ENCODE assay signal across 1 cellular context in genomic region chr1:8011923-8012858, GRCh38.
TF ChIP-seq lines count a peak whose summit lies in the region.

No MANE protein-coding gene starts in this region.

TF ChIP-seq in HepG2, 621 proteins besides CTCF, POLR2A, EP300 and RAD21 (continues in another document):
- TF ChIP-seq RBM22 (optimal IDR thresholded peaks at IDR 0.05; ENCODE audit: low read length) (peak; percentile 100), MTA1 (CRISPR knock-in tag; IDR thresholded peaks at IDR 0.05; ENCODE audit: borderline replicate concordance) (no peak), ELK4 (CRISPR knock-in tag; IDR thresholded peaks at IDR 0.05; ENCODE audit: borderline replicate concordance) (no peak), ZNF160 (CRISPR knock-in tag; IDR thresholded peaks at IDR 0.05) (no peak), THAP9 (CRISPR knock-in tag; IDR thresholded peaks at IDR 0.05; ENCODE audit: borderline replicate concordance) (no peak), ZC3H13 (CRISPR knock-in tag; IDR thresholded peaks at IDR 0.05) (peak; percentile 87; the same call in 1 of the 2 replicates), DBP (CRISPR knock-in tag; IDR thresholded peaks at IDR 0.05; ENCODE audit: not compliant biosample characterization) (no peak), ZBTB40 (IDR thresholded peaks at IDR 0.05) (no peak), ZBTB40 (CRISPR knock-in tag; IDR thresholded peaks at IDR 0.05) (no peak), SRSF4 (IDR thresholded peaks at IDR 0.05; ENCODE audit: low read depth, low read length, poor library complexity, severe bottlenecking) (peak; percentile 38), GATAD2A (CRISPR knock-in tag; IDR thresholded peaks at IDR 0.05) (no peak), ZNF484 (CRISPR knock-in tag; IDR thresholded peaks at IDR 0.05; ENCODE audit: borderline replicate concordance, low read depth) (no peak), ZNF589 (CRISPR knock-in tag; conservative IDR thresholded peaks at IDR 0.05) (no peak), TCF7L2 (IDR thresholded peaks at IDR 0.05; ENCODE audit: low read depth, low read length) (no peak), ZNF460 (CRISPR knock-in tag; IDR thresholded peaks at IDR 0.05; ENCODE audit: borderline replicate concordance) (no peak), TAF15 (IDR thresholded peaks at IDR 0.05; ENCODE audit: low read depth, low read length, poor library complexity, severe bottlenecking) (no peak), TRAFD1 (CRISPR knock-in tag; IDR thresholded peaks at IDR 0.05; ENCODE audit: borderline replicate concordance) (no peak), KLF6 (CRISPR knock-in tag; IDR thresholded peaks at IDR 0.05) (0 out of 2 replicates have a peak, but pooled peaks have one; percentile 17), BORCS8-MEF2B (CRISPR knock-in tag; IDR thresholded peaks at IDR 0.05) (no peak), ZNF205 (CRISPR knock-in tag; IDR thresholded peaks at IDR 0.05) (no peak), CBFB (CRISPR knock-in tag; IDR thresholded peaks at IDR 0.05) (no peak), DNMT3B (CRISPR knock-in tag; conservative IDR thresholded peaks at IDR 0.05) (no peak), ATF7 (IDR thresholded peaks at IDR 0.05) (no peak), ATF7 (CRISPR knock-in tag; IDR thresholded peaks at IDR 0.05) (no peak), RFXANK (CRISPR knock-in tag; IDR thresholded peaks at IDR 0.05) (no peak), IRF2 (CRISPR knock-in tag; IDR thresholded peaks at IDR 0.05) (peak; percentile 32; the same call in 1 of the 2 replicates), ZNF549 (CRISPR knock-in tag; IDR thresholded peaks at IDR 0.05) (no peak), SNAPC2 (CRISPR knock-in tag; IDR thresholded peaks at IDR 0.05) (no peak), MXD4 (CRISPR knock-in tag; IDR thresholded peaks at IDR 0.05) (no peak), ZSCAN20 (CRISPR knock-in tag; IDR thresholded peaks at IDR 0.05; ENCODE audit: borderline replicate concordance) (no peak), NCOA5 (CRISPR knock-in tag; IDR thresholded peaks at IDR 0.05) (peak; percentile 70; the same call in 1 of the 2 replicates), CC2D1A (CRISPR knock-in tag; IDR thresholded peaks at IDR 0.05) (no peak), KLF16 (CRISPR knock-in tag; IDR thresholded peaks at IDR 0.05) (no peak), RBFOX2 (IDR thresholded peaks at IDR 0.05; ENCODE audit: low read depth, low read length) (peak; percentile 73), CHD2 (IDR thresholded peaks at IDR 0.05; ENCODE audit: low read depth, low read length) (no peak), KAT8 (CRISPR knock-in tag; IDR thresholded peaks at IDR 0.05) (no peak), ELF4 (CRISPR knock-in tag; IDR thresholded peaks at IDR 0.05; ENCODE audit: borderline replicate concordance) (no peak), GMEB1 (CRISPR knock-in tag; IDR thresholded peaks at IDR 0.05; ENCODE audit: borderline replicate concordance) (no peak), ZNF841 (CRISPR knock-in tag; IDR thresholded peaks at IDR 0.05; ENCODE audit: borderline replicate concordance) (no peak), AGO1 (IDR thresholded peaks at IDR 0.05; ENCODE audit: low read depth, low read length, poor library complexity, severe bottlenecking) (peak; percentile 89), ZNF567 (CRISPR knock-in tag; IDR thresholded peaks at IDR 0.05; ENCODE audit: borderline replicate concordance) (no peak), ZNF282 (IDR thresholded peaks at IDR 0.05; ENCODE audit: partially characterized antibody) (no peak), ATF5 (CRISPR knock-in tag; IDR thresholded peaks at IDR 0.05; ENCODE audit: low read depth) (no peak), HINFP (CRISPR knock-in tag; IDR thresholded peaks at IDR 0.05; ENCODE audit: low read depth) (no peak), SPEN (CRISPR knock-in tag; IDR thresholded peaks at IDR 0.05; ENCODE audit: low read depth) (peak; percentile 22; the same call in 1 of the 2 replicates), ADNP (CRISPR knock-in tag; IDR thresholded peaks at IDR 0.05) (no peak), ZSCAN12 (CRISPR knock-in tag; IDR thresholded peaks at IDR 0.05) (no peak), HIVEP1 (CRISPR knock-in tag; IDR thresholded peaks at IDR 0.05) (no peak), KMT2A (CRISPR knock-in tag; IDR thresholded peaks at IDR 0.05) (no peak), IRX3 (CRISPR knock-in tag; IDR thresholded peaks at IDR 0.05; ENCODE audit: borderline replicate concordance, low read depth) (no peak)
